Comparison of ENCODE assay signal across 25 cellular contexts in genomic region chr11:84663731-84664130, GRCh38.
"Had no signal": no experiment of that assay in that cellular context is flagged by ENCODE, and none has a peak within 500 bp of the region (broad histone marks: within the 10 kb centered on the region; RNA-seq: fewer than 3 reads in every experiment).

No MANE protein-coding gene starts in this region.

- DNase-seq: colonic mucosa; cortex of kidney; effector CD4-positive, alpha-beta T cell; effector memory CD4-positive, alpha-beta T cell; endodermal cell; erythroblast; esophagus squamous epithelium; foreskin fibroblast; foreskin melanocyte; gastrocnemius medialis; glutamatergic neuron; head of caudate nucleus; heart right ventricle; hippocampal formation; left cardiac atrium; left lung; left ventricle myocardium superior; lower lobe of right lung; mesenchymal stem cell; mucosa of descending colon; naive B cell had no signal

- H3K27ac ChIP-seq: colonic mucosa, epithelial cell of prostate, esophagus squamous epithelium, gastrocnemius medialis, heart right ventricle, left lung, lower lobe of right lung had no signal

- H3K9me3 ChIP-seq: colonic mucosa, esophagus squamous epithelium, gastrocnemius medialis, heart right ventricle, left lung, lower lobe of right lung, mucosa of descending colon had no signal

- H3K36me3 Mint-ChIP-seq: mesothelial cell of epicardium, naive B cell had no signal

- H3K4me3 ChIP-seq: colonic mucosa, esophagus squamous epithelium, gastrocnemius medialis, heart right ventricle, left lung, lower lobe of right lung, mucosa of descending colon had no signal

- H3K4me1 Mint-ChIP-seq: endodermal cell, mesothelial cell of epicardium, naive B cell had no signal

- H3K27ac Mint-ChIP-seq: dendritic cell treated with granulocyte-macrophage colony-stimulating factor and Interleukin-4, amounts not matched to agents 40 ng/mL and 50 ng/mL, for 4 days; endodermal cell; mesothelial cell of epicardium; naive B cell had no signal

- H3K9me3 Mint-ChIP-seq: endodermal cell had no signal

- H3K27me3 Mint-ChIP-seq: dendritic cell treated with granulocyte-macrophage colony-stimulating factor and Interleukin-4, amounts not matched to agents 40 ng/mL and 50 ng/mL, for 4 days; naive B cell had no signal

- ATAC-seq: esophagus mucosa, gastrocnemius medialis, heart right ventricle, left cardiac atrium, left lung, left ventricle myocardium superior, lower lobe of right lung, mucosa of descending colon had no signal

- H3K36me3 ChIP-seq: colonic mucosa, esophagus squamous epithelium, gastrocnemius medialis, heart right ventricle, left lung, lower lobe of right lung had no signal

- H3K4me1 ChIP-seq: colonic mucosa, esophagus squamous epithelium, gastrocnemius medialis, heart right ventricle, left lung, lower lobe of right lung had no signal

- H3K4me3 Mint-ChIP-seq: dendritic cell treated with granulocyte-macrophage colony-stimulating factor and Interleukin-4, amounts not matched to agents 40 ng/mL and 50 ng/mL, for 4 days; endodermal cell; mesothelial cell of epicardium; naive B cell had no signal

- H3K27me3 ChIP-seq: colonic mucosa, esophagus squamous epithelium, gastrocnemius medialis, heart right ventricle, left lung had no signal
